In the genomic region with DNA sequence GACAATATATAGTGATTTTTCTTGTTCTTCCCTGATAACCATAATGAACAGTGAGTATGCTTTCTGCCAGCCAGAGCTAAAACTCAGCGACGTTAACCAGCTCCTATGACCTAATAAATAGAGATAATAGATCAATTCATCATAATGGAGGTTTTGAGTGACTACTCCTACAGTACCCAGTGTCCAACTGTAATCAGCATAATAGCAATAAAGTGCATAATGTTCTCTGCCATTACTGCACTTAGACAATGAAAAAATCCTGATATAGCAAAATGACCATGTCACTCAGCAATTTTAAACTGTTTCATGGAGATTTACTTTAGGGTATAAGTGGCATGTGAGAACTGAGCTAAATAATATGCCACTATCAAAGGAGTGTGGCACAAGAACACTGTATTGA, we compare ENCODE assay signal across 23 cellular contexts.
"Had no signal": no experiment of that assay in that cellular context is flagged by ENCODE, and none has a peak within 500 bp of the region (broad histone marks: within the 10 kb centered on the region; RNA-seq: fewer than 3 reads in every experiment).

No MANE protein-coding gene starts in this region.

- H3K27ac ChIP-seq: PC-9 had no signal

- H3K9me3 Mint-ChIP-seq: activated B cell treated with CpG ODN at 0.5 μM for 24 hours; activated CD4-positive, alpha-beta memory T cell treated with anti-CD3 and anti-CD28 coated beads, Interleukin-2, amount 10 ng/mL, durations not matched to agents 7 days and 5 days; activated naive CD4-positive, alpha-beta T cell treated with anti-CD3 and anti-CD28 coated beads, Interleukin-2, amount 10 ng/mL, durations not matched to agents 7 days and 5 days; activated naive CD8-positive, alpha-beta T cell treated with anti-CD3 and anti-CD28 coated beads for 36 hours; activated T-helper 17 cell treated with anti-CD3 and anti-CD28 coated beads, Interleukin-2, amount 50 U/mL, for 72 hours; T-cell had no signal

- H3K36me3 Mint-ChIP-seq: activated naive CD8-positive, alpha-beta T cell treated with anti-CD3 and anti-CD28 coated beads for 36 hours; T-cell had no signal

- H2AFZ ChIP-seq: PC-9 had no signal

- H3K4me3 Mint-ChIP-seq: activated B cell treated with CpG ODN at 0.5 μM for 24 hours; activated CD4-positive, alpha-beta memory T cell treated with anti-CD3 and anti-CD28 coated beads, Interleukin-2, amount 10 ng/mL, durations not matched to agents 7 days and 5 days; activated CD4-positive, alpha-beta T cell treated with anti-CD3 and anti-CD28 coated beads for 36 hours; activated naive CD4-positive, alpha-beta T cell treated with anti-CD3 and anti-CD28 coated beads, Interleukin-2, amount 10 ng/mL, durations not matched to agents 7 days and 5 days; activated naive CD8-positive, alpha-beta T cell treated with anti-CD3 and anti-CD28 coated beads for 36 hours; activated T-helper 17 cell treated with anti-CD3 and anti-CD28 coated beads, Interleukin-2, amount 50 U/mL, for 72 hours; T-cell had no signal

- H3K4me2 ChIP-seq: PC-9 had no signal

- H3K4me1 Mint-ChIP-seq: activated B cell treated with CpG ODN at 0.5 μM for 24 hours; activated CD4-positive, alpha-beta memory T cell treated with anti-CD3 and anti-CD28 coated beads, Interleukin-2, amount 10 ng/mL, durations not matched to agents 7 days and 5 days; activated CD4-positive, alpha-beta T cell treated with anti-CD3 and anti-CD28 coated beads for 36 hours; activated naive CD4-positive, alpha-beta T cell treated with anti-CD3 and anti-CD28 coated beads, Interleukin-2, amount 10 ng/mL, durations not matched to agents 7 days and 5 days; activated naive CD8-positive, alpha-beta T cell treated with anti-CD3 and anti-CD28 coated beads for 36 hours; activated T-helper 17 cell treated with anti-CD3 and anti-CD28 coated beads, Interleukin-2, amount 50 U/mL, for 72 hours; T-cell had no signal

- H3K27me3 Mint-ChIP-seq: activated B cell treated with CpG ODN at 0.5 μM for 24 hours; activated CD4-positive, alpha-beta memory T cell treated with anti-CD3 and anti-CD28 coated beads, Interleukin-2, amount 10 ng/mL, durations not matched to agents 7 days and 5 days; activated CD4-positive, alpha-beta T cell treated with anti-CD3 and anti-CD28 coated beads for 36 hours; activated naive CD4-positive, alpha-beta T cell treated with anti-CD3 and anti-CD28 coated beads, Interleukin-2, amount 10 ng/mL, durations not matched to agents 7 days and 5 days; activated naive CD8-positive, alpha-beta T cell treated with anti-CD3 and anti-CD28 coated beads for 36 hours; activated T-helper 17 cell treated with anti-CD3 and anti-CD28 coated beads, Interleukin-2, amount 50 U/mL, for 72 hours had no signal

- H3K27ac Mint-ChIP-seq: activated B cell treated with CpG ODN at 0.5 μM for 24 hours; activated CD4-positive, alpha-beta memory T cell treated with anti-CD3 and anti-CD28 coated beads, Interleukin-2, amount 10 ng/mL, durations not matched to agents 7 days and 5 days; activated CD4-positive, alpha-beta T cell treated with anti-CD3 and anti-CD28 coated beads for 36 hours; activated naive CD4-positive, alpha-beta T cell treated with anti-CD3 and anti-CD28 coated beads, Interleukin-2, amount 10 ng/mL, durations not matched to agents 7 days and 5 days; activated naive CD8-positive, alpha-beta T cell treated with anti-CD3 and anti-CD28 coated beads for 36 hours; activated T-helper 17 cell treated with anti-CD3 and anti-CD28 coated beads, Interleukin-2, amount 50 U/mL, for 72 hours; T-cell had no signal

- H3K4me3 ChIP-seq: PC-9 had no signal

- DNase-seq: activated B cell treated with CpG ODN at 0.5 μM for 24 hours; activated CD4-positive, alpha-beta memory T cell treated with anti-CD3 and anti-CD28 coated beads, Interleukin-2, amount 10 ng/mL, durations not matched to agents 7 days and 5 days; activated CD4-positive, alpha-beta T cell treated with anti-CD3 and anti-CD28 coated beads for 36 hours; activated CD4-positive, alpha-beta T cell treated with anti-CD3 and anti-CD28 coated beads, Interleukin-2, amount 50 U/mL, for 1 hour; activated gamma-delta T cell treated with Interleukin-2 at 50 U/mL for 16 hours; activated naive CD4-positive, alpha-beta T cell treated with anti-CD3 and anti-CD28 coated beads, Interleukin-2, amount 10 ng/mL, durations not matched to agents 7 days and 5 days; activated naive CD8-positive, alpha-beta T cell treated with anti-CD3 and anti-CD28 coated beads for 36 hours; activated T-cell treated with anti-CD3 and anti-CD28 coated beads for 4 hours; activated T-cell treated with anti-CD3 and anti-CD28 coated beads, Interleukin-2, amount 50 U/mL, for 48 hours; cerebellar nuclear complex; KG1; NCI-H1092; NCI-H1694 treated with DMSO at 0.1 percent for 48 hours; NCI-H2029 treated with DMSO at 0.1 percent for 48 hours; NCI-H2171 treated with DMSO at 0.1 percent for 48 hours; NCI-H510A treated with DMSO at 0.1 percent for 48 hours; NCI-H69; PC-9; SHP77 treated with DMSO at 0.1 percent for 48 hours; T-cell; T-helper 2 cell; T1000 had no signal
